In genomic region chr3:68424796-68425460, GRCh38 we compare ENCODE assay signal across 34 cellular contexts.
"Had no signal": no experiment of that assay in that cellular context is flagged by ENCODE, and none has a peak within 500 bp of the region (broad histone marks: within the 10 kb centered on the region; RNA-seq: fewer than 3 reads in every experiment).

No MANE protein-coding gene starts in this region.

- H3K9me3 ChIP-seq: adrenal gland, MG63 had no signal

- H2AFZ ChIP-seq: PC-9 had no signal

- H3K4me1 ChIP-seq: adrenal gland had no signal

- H3K36me3 ChIP-seq: adrenal gland, brain microvascular endothelial cell, MG63, WERI-Rb-1 had no signal

- FAIRE-seq: RCC 7860 had no signal

- H3K4me3 ChIP-seq: adrenal gland, MG63, PC-9 had no signal

- DNase-seq: activated CD4-positive, alpha-beta T cell treated with anti-CD3 and anti-CD28 coated beads for 1 hour; activated CD4-positive, alpha-beta T cell treated with anti-CD3 and anti-CD28 coated beads, Interleukin-2, amount 10 ng/mL, durations not matched to agents 7 days and 5 days; activated CD4-positive, alpha-beta T cell treated with anti-CD3 and anti-CD28 coated beads, Interleukin-2, amount 50 U/mL, for 48 hours; activated CD4-positive, CD25-positive, alpha-beta regulatory T cell; activated CD8-positive, alpha-beta memory T cell treated with anti-CD3 and anti-CD28 coated beads, Interleukin-2, amount 50 U/mL, for 4 hours; activated CD8-positive, alpha-beta T cell treated with anti-CD3 and anti-CD28 coated beads, Interleukin-2, amount 10 ng/mL, durations not matched to agents 7 days and 5 days; activated gamma-delta T cell treated with Interleukin-2 at 50 U/mL for 16 hours; activated naive CD4-positive, alpha-beta T cell treated with anti-CD3 and anti-CD28 coated beads for 36 hours; activated T-cell treated with anti-CD3 and anti-CD28 coated beads for 4 hours; activated T-cell treated with anti-CD3 and anti-CD28 coated beads, Interleukin-2, amount 50 U/mL, for 4 hours; adrenal gland; anterior cingulate cortex; brain microvascular endothelial cell; Kasumi-1; KG1; MG63; NCI-H1048; NCI-H1105 treated with DMSO at 0.1 percent for 48 hours; NCI-H1436; NCI-H1694; NCI-H1930; NCI-H2081 treated with DMSO at 0.1 percent for 48 hours; NCI-H226; NCI-H446 treated with DMSO at 0.1 percent for 48 hours; NCI-H524; NK-92 treated with Interleukin-12 subunit alpha and Interleukin-12 subunit beta, amount 100 ng/mL, for 24 hours; PC-9; SIG-M5; T-helper 1 cell; T-helper 2 cell; T-helper 9 cell; WERI-Rb-1 had no signal

- H3K27ac ChIP-seq: adrenal gland, brain microvascular endothelial cell, PC-9, RWPE1, WERI-Rb-1 had no signal

- H3K4me2 ChIP-seq: PC-9 had no signal

- H3K27me3 ChIP-seq: adrenal gland, brain microvascular endothelial cell, MG63 had no signal
